In genomic region chr1:37513795-37514349, GRCh38 we compare ENCODE assay signal across 8 cellular contexts. TPM values are rescaled to one million over a fixed set of nuclear protein-coding genes. Genes with fewer than 3 reads are reported as not detected.
DNase-seq lines count a peak whose midpoint lies in the region; FAIRE-seq and TF ChIP-seq lines count a peak whose summit lies in the region.

No MANE protein-coding gene starts in this region.

- POLR2A ChIA-PET in CD8-positive, alpha-beta memory T cell (lab: Charles Lee): interaction anchor here (0.6 to 3.3 kb wide), 6 partner anchors 27 to 176 kb away, joined by 3 to 29 read pairs (median 8); partner anchors contain the start of genes SNIP1 and ZC3H12A
- POLR2A ChIA-PET in activated CD4-positive, alpha-beta memory T cell treated with anti-CD3 and anti-CD28 coated beads for 36 hours (lab: Charles Lee): interaction anchor here (1.2 to 4.4 kb wide), 7 partner anchors 20 to 82 kb away, joined by 3 to 27 read pairs (median 8); partner anchors contain the start of genes GNL2, SNIP1 and ZC3H12A
- POLR2A ChIA-PET in H1 (lab: Charles Lee; ENCODE audit: partially characterized antibody): interaction anchor here (0.6 to 2.3 kb wide), 12 partner anchors 11 to 227 kb away, joined by 3 to 15 read pairs (median 3); partner anchors contain the start of genes DNALI1 and ZC3H12A

- no peak overlapping the region for H2BK12ac ChIP-seq in H1 (ENCODE audit: low read depth, low read length)

- TF ChIP-seq CTCF in H1 (IDR thresholded peaks at IDR 0.05; ENCODE audit: control extremely low read depth in 1 of 3, insufficient read depth in 1 of 3, low read depth in 1 of 3, low read length in 3 of 3): no peak

- no peak for TF ChIP-seq RAD21 in H1 (IDR thresholded peaks at IDR 0.05 in 1 of 2, conservative IDR thresholded peaks at IDR 0.05 in 1 of 2; ENCODE audit: low read depth in 2 of 2, low read length in 2 of 2)

- WGBS in GM23248 (ENCODE audit: low coverage in 1 of 2, low lambda C conversion rate in 2 of 2, missing lambda C conversion rate in 2 of 2), 2 experiments: 2% methylated on average over 19 to 26 of the region's 26 CpGs
- 8% methylated on average over 18 of the region's 26 CpGs; no CpG with 5 or more reads in 1 of the 2 experiments for WGBS in H1 (ENCODE audit: extremely low coverage in 1 of 2, insufficient coverage in 1 of 2, insufficient read length in 1 of 2, insufficient replicate concordance in 2 of 2, low coverage in 1 of 2, low lambda C conversion rate in 2 of 2, missing lambda C conversion rate in 1 of 2), 2 experiments

- peaks cover 27% of the 10 kb centered on the region for H3K4me1 ChIP-seq in CD8-positive, alpha-beta memory T cell (ENCODE audit: insufficient read depth, low read length)
- H3K4me1 ChIP-seq in GM23248 (ENCODE audit: insufficient read depth) (0 out of 2 replicates have a peak, but pooled peaks cover 4% of the 10 kb centered on the region), H1 (replicated peaks in 1 of 4; ENCODE audit: control insufficient read depth in 3 of 4, insufficient read depth in 4 of 4, low read length in 3 of 4) (peaks cover 2 to 13% (median 6%) of the 10 kb centered on the region in 4 experiments; a peak in 4 of 7 replicates), muscle layer of colon (ENCODE audit: insufficient read depth, low read length) (peaks cover 16% of the 10 kb centered on the region)

- no peaks in the 10 kb centered on the region for H3K9me3 ChIP-seq in CD8-positive, alpha-beta memory T cell (ENCODE audit: low read length)
- H3K9me3 ChIP-seq in GM23248 (ENCODE audit: low read depth): no peaks in the 10 kb centered on the region
- H3K9me3 ChIP-seq in H1 (ENCODE audit: insufficient read depth in 2 of 2, low read depth in 1 of 2, low read length in 1 of 2): no peaks in the 10 kb centered on the region; a peak in 1 of 4 replicates
- H3K9me3 ChIP-seq in muscle layer of colon (ENCODE audit: low read length): no peaks in the 10 kb centered on the region

- no peak overlapping the region for H3K4ac ChIP-seq in H1 (replicated peaks; ENCODE audit: insufficient read length, low read depth, low read length)

- H2AK5ac ChIP-seq in H1 (ENCODE audit: low read depth, low read length): no peak overlapping the region

- intact Hi-C loops in activated CD4-positive, alpha-beta memory T cell treated with anti-CD3 and anti-CD28 coated beads for 36 hours (cut with micrococcal nuclease): loop anchor here (1.0 to 5.0 kb wide), 4 partner anchors 35 to 177 kb away; partner anchors contain the start of gene SNIP1

- DNase-seq in CD8-positive, alpha-beta memory T cell: peak; percentile 16 to 69 (median 34)
- DNase-seq in GM23248: peak; percentile 70
- peak; percentile 26 for DNase-seq in NCI-H2171 (lab: John Stamatoyannopoulos, UW)
- DNase-seq in activated CD4-positive, alpha-beta memory T cell treated with anti-CD3 and anti-CD28 coated beads for 36 hours: peak; percentile 82
- peak in 1 of 2 experiments; percentile 61 for DNase-seq in H1 (ENCODE audit: low read depth in 1 of 2, low spot score in 2 of 2)
- peak; percentile 73 for DNase-seq in stimulated activated naive CD4-positive, alpha-beta T cell treated with Interleukin-2 at 50 U/mL for 16 hours (lab: John Stamatoyannopoulos, UW)
- DNase-seq in SIG-M5 treated with dmso at 0.1 percent for 504 hours (lab: John Stamatoyannopoulos, UW; ENCODE audit: unreplicated experiment): no peak

- no peaks in the 10 kb centered on the region for H3K9me3 Mint-ChIP-seq in CD8-positive, alpha-beta memory T cell
- no peaks in the 10 kb centered on the region for H3K9me3 Mint-ChIP-seq in activated CD4-positive, alpha-beta memory T cell treated with anti-CD3 and anti-CD28 coated beads for 36 hours

- H2BK15ac ChIP-seq in H1 (ENCODE audit: low read length): no peak overlapping the region

- no peak overlapping the region for H4K5ac ChIP-seq in H1 (ENCODE audit: insufficient read length, low read depth, low read length)

- H3K36me3 ChIP-seq in CD8-positive, alpha-beta memory T cell (ENCODE audit: insufficient read depth, low read length): peaks cover 5% of the 10 kb centered on the region
- H3K36me3 ChIP-seq in GM23248 (ENCODE audit: low read depth) (peaks cover 17% of the 10 kb centered on the region), H1 (ENCODE audit: control insufficient read depth in 2 of 4, insufficient read depth in 4 of 4, low read length in 3 of 4) (peaks cover 0 to 18% (median 5%) of the 10 kb centered on the region in 4 experiments; a peak in 6 of 8 replicates), muscle layer of colon (ENCODE audit: insufficient read depth, low read length) (peaks cover 17% of the 10 kb centered on the region)

- peaks cover 0 to 35% (median 10%) of the 10 kb centered on the region in 3 donors for H3K36me3 Mint-ChIP-seq in CD8-positive, alpha-beta memory T cell
- H3K36me3 Mint-ChIP-seq in activated CD4-positive, alpha-beta memory T cell treated with anti-CD3 and anti-CD28 coated beads for 36 hours: peaks cover 26% of the 10 kb centered on the region

- H2AFZ ChIP-seq in GM23248: peak overlapping the region; percentile 86
- no peak overlapping the region for H2AFZ ChIP-seq in H1 (ENCODE audit: low read length)

- H3K14ac ChIP-seq in H1 (ENCODE audit: insufficient read length): no peak overlapping the region

- no peak overlapping the region for H2BK120ac ChIP-seq in H1 (replicated peaks; ENCODE audit: low read depth, low read length)

- no peak overlapping the region for H4K91ac ChIP-seq in H1 (replicated peaks; ENCODE audit: insufficient read length, low read length)

- H3K27ac Mint-ChIP-seq in CD8-positive, alpha-beta memory T cell: peak overlapping the region; percentile 71 to 98 (median 97)
- peak overlapping the region; percentile 94 for H3K27ac Mint-ChIP-seq in activated CD4-positive, alpha-beta memory T cell treated with anti-CD3 and anti-CD28 coated beads for 36 hours

- in situ Hi-C loops in GM23248 (cut with MboI): no loop called here

- H3K79me2 ChIP-seq in GM23248 (ENCODE audit: insufficient read depth) (peaks cover 53% of the 10 kb centered on the region), H1 (ENCODE audit: control insufficient read depth in 1 of 2, insufficient read depth in 2 of 2, low read length in 2 of 2) (peaks cover 3 to 15% of the 10 kb centered on the region in 2 experiments; a peak in 2 of 4 replicates)

- H3K9ac ChIP-seq in GM23248 (peak overlapping the region; percentile 82), H1 (replicated peaks in 1 of 4; ENCODE audit: extremely low read depth in 1 of 4, low read depth in 3 of 4, low read length in 3 of 4) (no peak overlapping the region), muscle layer of colon (ENCODE audit: low read length) (peak overlapping the region; percentile 1)

- H3K4me3 Mint-ChIP-seq in CD8-positive, alpha-beta memory T cell: peak overlapping the region; percentile 95 to 100 (median 99)
- H3K4me3 Mint-ChIP-seq in activated CD4-positive, alpha-beta memory T cell treated with anti-CD3 and anti-CD28 coated beads for 36 hours: peak overlapping the region; percentile 98

- peaks cover 9% of the 10 kb centered on the region for H3F3A ChIP-seq in GM23248 (ENCODE audit: insufficient read depth)

- no peak overlapping the region for H3K23ac ChIP-seq in H1 (ENCODE audit: insufficient read length)

- H4K20me1 ChIP-seq in GM23248 (ENCODE audit: insufficient read depth) (no peaks in the 10 kb centered on the region), H1 (replicated peaks in 1 of 2; ENCODE audit: control insufficient read depth in 1 of 2, insufficient read depth in 2 of 2, low read length in 2 of 2) (peaks cover 3 to 7% of the 10 kb centered on the region in 2 experiments)

- H3K4me2 ChIP-seq in GM23248 (ENCODE audit: unreplicated experiment) (peak overlapping the region; percentile 92), H1 (ENCODE audit: insufficient read depth in 1 of 2, low read depth in 2 of 2, low read length in 2 of 2) (peak overlapping the region; percentile 85 to 89)

- TF ChIP-seq EP300 in H1 (IDR thresholded peaks at IDR 0.05; ENCODE audit: borderline replicate concordance in 1 of 2, low read depth in 2 of 2, low read length in 2 of 2): no peak

- no peak for TF ChIP-seq POLR2A in H1 (IDR thresholded peaks at IDR 0.05; ENCODE audit: control extremely low read depth in 1 of 2, low read depth in 2 of 2, low read length in 2 of 2)

- H2BK5ac ChIP-seq in H1 (ENCODE audit: low read depth, low read length): no peak overlapping the region

- peak overlapping the region; percentile 84 for H3K27ac ChIP-seq in CD8-positive, alpha-beta memory T cell (ENCODE audit: low read depth, low read length)
- H3K27ac ChIP-seq in GM23248 (peak overlapping the region; percentile 74), H1 (ENCODE audit: low read depth, low read length) (no peak overlapping the region), muscle layer of colon (ENCODE audit: low read depth, low read length) (peak overlapping the region; percentile 98)

- H3K9me2 ChIP-seq in GM23248 (ENCODE audit: insufficient read depth): no peaks in the 10 kb centered on the region

- H3K4me1 Mint-ChIP-seq in CD8-positive, alpha-beta memory T cell: peaks cover 44 to 54% (median 49%) of the 10 kb centered on the region in 3 donors
- peaks cover 48% of the 10 kb centered on the region for H3K4me1 Mint-ChIP-seq in activated CD4-positive, alpha-beta memory T cell treated with anti-CD3 and anti-CD28 coated beads for 36 hours (ENCODE audit: low read depth)

- H3K18ac ChIP-seq in H1 (ENCODE audit: extremely low read depth, low read length): no peak overlapping the region

- H3K4me3 ChIP-seq in CD8-positive, alpha-beta memory T cell (ENCODE audit: low read length): peak overlapping the region; percentile 81
- peak overlapping the region; percentile 83 for H3K4me3 ChIP-seq in GM23248
- H3K4me3 ChIP-seq in H1 (ENCODE audit: extremely low read depth in 1 of 4, insufficient read depth in 2 of 4, low read depth in 3 of 4, low read length in 4 of 4): peak overlapping the region; percentile 69 to 97 (median 78)
- H3K4me3 ChIP-seq in muscle layer of colon (ENCODE audit: low read depth in 1 of 2, low read length in 2 of 2): peak overlapping the region; percentile 78 to 97

- peaks cover 4% of the 10 kb centered on the region for H3K79me1 ChIP-seq in H1 (ENCODE audit: low read depth, low read length)

- no peaks in the 10 kb centered on the region for H3K27me3 ChIP-seq in CD8-positive, alpha-beta memory T cell (ENCODE audit: insufficient read depth, low read length, poor library complexity, severe bottlenecking)
- no peaks in the 10 kb centered on the region for H3K27me3 ChIP-seq in GM23248 (replicated peaks; ENCODE audit: insufficient read depth)
- H3K27me3 ChIP-seq in H1 (replicated peaks in 1 of 4; ENCODE audit: control insufficient read depth in 3 of 4, extremely low read depth in 1 of 4, insufficient read depth in 3 of 4, low read length in 3 of 4): no peaks in the 10 kb centered on the region
- no peaks in the 10 kb centered on the region for H3K27me3 ChIP-seq in muscle layer of colon (ENCODE audit: control insufficient read depth in 1 of 2, insufficient read depth in 2 of 2, low read length in 2 of 2)

- CTCF ChIA-PET in CD8-positive, alpha-beta memory T cell (lab: Charles Lee): interaction anchor here (0.8 to 3.4 kb wide), 15 partner anchors 8 to 346 kb away, joined by 3 to 22 read pairs (median 5); no protein-coding TSS in a partner anchor
- CTCF ChIA-PET in activated CD4-positive, alpha-beta memory T cell treated with anti-CD3 and anti-CD28 coated beads for 36 hours (lab: Charles Lee): interaction anchor here (1.0 to 3.2 kb wide), 18 partner anchors 8 to 294 kb away, joined by 3 to 26 read pairs (median 4); partner anchors contain the start of genes C1orf122, GNL2, SNIP1 and YRDC
- CTCF ChIA-PET in H1 (lab: Charles Lee; ENCODE audit: partially characterized antibody): interaction anchor here (0.6 to 3.6 kb wide), 11 partner anchors 8 to 430 kb away, joined by 3 to 18 read pairs (median 4); partner anchors contain the start of gene DNALI1

- no peak overlapping the region for H2BK20ac ChIP-seq in H1 (ENCODE audit: low read length)

- no peak overlapping the region for H4K8ac ChIP-seq in H1 (ENCODE audit: extremely low read depth, insufficient read depth, low read length)

- H3K27me3 Mint-ChIP-seq in CD8-positive, alpha-beta memory T cell: no peaks in the 10 kb centered on the region
- H3K27me3 Mint-ChIP-seq in activated CD4-positive, alpha-beta memory T cell treated with anti-CD3 and anti-CD28 coated beads for 36 hours: no peaks in the 10 kb centered on the region

- H3K23me2 ChIP-seq in H1 (ENCODE audit: low read depth, low read length): peaks cover 13% of the 10 kb centered on the region

- H3K56ac ChIP-seq in H1 (replicated peaks; ENCODE audit: insufficient read length, low read depth, low read length): no peak overlapping the region

- FAIRE-seq in H1 (lab: Jason Lieb, UNC): no peak

RNA-seq across cellular contexts. Expression of gene MEAF6, which starts 0.7 kb away (rescaled TPM):
- 100 to 1,000 TPM; 102 to 113 TPM for total RNA-seq in CD8-positive, alpha-beta memory T cell
- polyA plus RNA-seq in CD8-positive, alpha-beta memory T cell: 163 TPM
- 116 and 117 TPM in 2 replicates for total RNA-seq in GM23248 (2014; rRNA removed; shearing (Covaris generic))
- polyA plus RNA-seq in GM23248 (2016; fragmentation: Nextera tagmentation; extraction: Ambion mirVana): 96.2 and 99.5 TPM in 2 replicates
- 10 to 100 TPM; 89.6 to 89.7 TPM for total RNA-seq in activated CD4-positive, alpha-beta memory T cell treated with anti-CD3 and anti-CD28 coated beads for 36 hours
- 36.9 and 38.8 TPM in 2 replicates for total RNA-seq in H1 (2021; fragmentation: NEBNext Ultra II Directional; extraction: Animal tissue kit (Norgen Biotek cat#: 25700))
- polyA plus RNA-seq in H1 (2011; rRNA removed): 12.7 and 23.0 TPM in 2 replicates
- 25.2 TPM for polyA plus RNA-seq in H1 (2011; cell fraction: cytosol; rRNA removed)
- polyA plus RNA-seq in H1 (2011; cell fraction: nucleus; rRNA removed): 11.0 TPM
- polyA plus RNA-seq in H1 (2012, experiment 1 of 2): 29.3 to 41.8 TPM (median 33.7 TPM) in 4 replicates
- polyA plus RNA-seq in H1 (2012, experiment 2 of 2): 14.8 TPM
- 26.5 TPM for polyA plus RNA-seq in H1 (2013, experiment 1 of 2)
- polyA plus RNA-seq in H1 (2013, experiment 2 of 2): 27.5 TPM
- 10.3 and 12.0 TPM in 2 replicates for polyA minus RNA-seq in H1 (2011; rRNA and poly(A)+ RNA removed)
- polyA minus RNA-seq in H1 (2011; cell fraction: cytosol; rRNA and poly(A)+ RNA removed): 9.3 TPM
- polyA minus RNA-seq in H1 (2011; cell fraction: nucleus; rRNA and poly(A)+ RNA removed): 10.8 TPM

RNA-seq across cellular contexts. Expression of gene ZC3H12A, which starts 39.5 kb away (rescaled TPM):
- 10 to 100 TPM; 32.7 to 33.8 TPM for total RNA-seq in CD8-positive, alpha-beta memory T cell
- polyA plus RNA-seq in CD8-positive, alpha-beta memory T cell: 11.6 TPM
- 8.9 and 9.2 TPM in 2 replicates for total RNA-seq in GM23248 (2014; rRNA removed; shearing (Covaris generic))
- polyA plus RNA-seq in GM23248 (2016; fragmentation: Nextera tagmentation; extraction: Ambion mirVana): 5.0 and 7.1 TPM in 2 replicates
- total RNA-seq in activated CD4-positive, alpha-beta memory T cell treated with anti-CD3 and anti-CD28 coated beads for 36 hours: 10 to 100 TPM; 39.0 to 40.8 TPM
- 7.4 TPM in 2 replicates for total RNA-seq in H1 (2021; fragmentation: NEBNext Ultra II Directional; extraction: Animal tissue kit (Norgen Biotek cat#: 25700))
- 10.0 and 13.7 TPM in 2 replicates for polyA plus RNA-seq in H1 (2011; rRNA removed)
- 8.1 TPM for polyA plus RNA-seq in H1 (2011; cell fraction: cytosol; rRNA removed)
- polyA plus RNA-seq in H1 (2011; cell fraction: nucleus; rRNA removed): 20.1 TPM
- 5.6 to 7.4 TPM (median 6.7 TPM) in 4 replicates for polyA plus RNA-seq in H1 (2012, experiment 1 of 2)
- polyA plus RNA-seq in H1 (2012, experiment 2 of 2): 6.9 TPM
- 4.6 TPM for polyA plus RNA-seq in H1 (2013, experiment 1 of 2)
- 4.4 TPM for polyA plus RNA-seq in H1 (2013, experiment 2 of 2)
- 4.1 and 7.6 TPM in 2 replicates for polyA minus RNA-seq in H1 (2011; rRNA and poly(A)+ RNA removed)
- 3.1 TPM for polyA minus RNA-seq in H1 (2011; cell fraction: cytosol; rRNA and poly(A)+ RNA removed)
- 5.9 TPM for polyA minus RNA-seq in H1 (2011; cell fraction: nucleus; rRNA and poly(A)+ RNA removed)

RNA-seq across cellular contexts. Expression of gene SNIP1, which starts 40.2 kb away (rescaled TPM):
- 10 to 100 TPM; 23.4 to 25.8 TPM for total RNA-seq in CD8-positive, alpha-beta memory T cell
- polyA plus RNA-seq in CD8-positive, alpha-beta memory T cell: 6.3 TPM
- 12.3 and 12.4 TPM in 2 replicates for total RNA-seq in GM23248 (2014; rRNA removed; shearing (Covaris generic))
- polyA plus RNA-seq in GM23248 (2016; fragmentation: Nextera tagmentation; extraction: Ambion mirVana) (7.4 and 9.8 TPM in 2 replicates), H1 (2011; rRNA removed) (3.7 and 6.3 TPM in 2 replicates)
- 10 to 100 TPM; 18.1 to 19.0 TPM for total RNA-seq in activated CD4-positive, alpha-beta memory T cell treated with anti-CD3 and anti-CD28 coated beads for 36 hours
- 14.8 and 15.7 TPM in 2 replicates for total RNA-seq in H1 (2021; fragmentation: NEBNext Ultra II Directional; extraction: Animal tissue kit (Norgen Biotek cat#: 25700))
- polyA plus RNA-seq in H1 (2011; cell fraction: cytosol; rRNA removed): 5.1 TPM
- polyA plus RNA-seq in H1 (2011; cell fraction: nucleus; rRNA removed): 7.3 TPM
- polyA plus RNA-seq in H1 (2012, experiment 1 of 2): 6.5 to 9.5 TPM (median 7.4 TPM) in 4 replicates
- polyA plus RNA-seq in H1 (2012, experiment 2 of 2): 2.7 TPM
- polyA plus RNA-seq in H1 (2013, experiment 1 of 2): 5.4 TPM
- polyA plus RNA-seq in H1 (2013, experiment 2 of 2): 5.0 TPM
- 6.3 TPM in 2 replicates for polyA minus RNA-seq in H1 (2011; rRNA and poly(A)+ RNA removed)
- polyA minus RNA-seq in H1 (2011; cell fraction: cytosol; rRNA and poly(A)+ RNA removed): 7.1 TPM
- 18.4 TPM for polyA minus RNA-seq in H1 (2011; cell fraction: nucleus; rRNA and poly(A)+ RNA removed)

RNA-seq across cellular contexts. Expression of gene DNALI1, which starts 42.9 kb away (rescaled TPM):
- total RNA-seq in CD8-positive, alpha-beta memory T cell: not detected
- polyA plus RNA-seq in CD8-positive, alpha-beta memory T cell: 0.09 TPM
- 0.32 and 0.63 TPM in 2 replicates for total RNA-seq in GM23248 (2014; rRNA removed; shearing (Covaris generic))
- 1.2 and 2.1 TPM in 2 replicates for polyA plus RNA-seq in GM23248 (2016; fragmentation: Nextera tagmentation; extraction: Ambion mirVana)
- under 1 TPM in 1 of 2 experiments, not detected in 1; 0.29 TPM for total RNA-seq in activated CD4-positive, alpha-beta memory T cell treated with anti-CD3 and anti-CD28 coated beads for 36 hours
- total RNA-seq in H1 (2021; fragmentation: NEBNext Ultra II Directional; extraction: Animal tissue kit (Norgen Biotek cat#: 25700)): 9.5 and 11.3 TPM in 2 replicates
- 8.9 and 10.9 TPM in 2 replicates for polyA plus RNA-seq in H1 (2011; rRNA removed)
- 14.0 TPM for polyA plus RNA-seq in H1 (2011; cell fraction: cytosol; rRNA removed)
- polyA plus RNA-seq in H1 (2011; cell fraction: nucleus; rRNA removed): 16.1 TPM
- 16.4 to 23.1 TPM (median 20.9 TPM) in 4 replicates for polyA plus RNA-seq in H1 (2012, experiment 1 of 2)
- 5.1 TPM for polyA plus RNA-seq in H1 (2012, experiment 2 of 2)
- polyA plus RNA-seq in H1 (2013, experiment 1 of 2): 10.6 TPM
- polyA plus RNA-seq in H1 (2013, experiment 2 of 2): 11.6 TPM
- polyA minus RNA-seq in H1 (2011; rRNA and poly(A)+ RNA removed): 7.2 and 9.9 TPM in 2 replicates
- polyA minus RNA-seq in H1 (2011; cell fraction: cytosol; rRNA and poly(A)+ RNA removed): 5.9 TPM
- 13.5 TPM for polyA minus RNA-seq in H1 (2011; cell fraction: nucleus; rRNA and poly(A)+ RNA removed)

Comparison
In these comparisons a context has a peak if more than half of its experiments do, and no peak if none do; other contexts are left out.
1. H3K9ac ChIP-seq: peak in GM23248 (single experiment) and muscle layer of colon (single experiment); none in H1 (0 of 4).
2. Peak in every context shown above with its lines, with median percentiles within 50 percentile points of each other: H3K4me3 ChIP-seq.